Comparison of ENCODE assay signal across 8 cellular contexts in genomic region chr1:41483960-41484844, GRCh38. TPM values are rescaled to one million over a fixed set of nuclear protein-coding genes. Genes with fewer than 3 reads are reported as not detected.
DNase-seq lines count a peak whose midpoint lies in the region; ATAC-seq and TF ChIP-seq lines count a peak whose summit lies in the region.

Gene EDN2, minus strand, starts transcription at chr1:41484683. Its CDS starts 82 bp downstream, at chr1:41484601.

- in situ Hi-C loops in G401 (cut with HindIII; ENCODE audit: low sequenced_read_pairs) = no loop called here

- ATAC-seq in omental fat pad (ENCODE audit: low FRiP score) = peak; percentile 63
- no peak for ATAC-seq in HG02763 (IDR thresholded peaks at IDR 0.05; ENCODE audit: unreplicated experiment)
- no peak for ATAC-seq in HG03457 (IDR thresholded peaks at IDR 0.05; ENCODE audit: unreplicated experiment)
- no peak for ATAC-seq in HG02973 (IDR thresholded peaks at IDR 0.05; ENCODE audit: unreplicated experiment)

- TF ChIP-seq CTCF in cardiac fibroblast (IDR thresholded peaks at IDR 0.05; ENCODE audit: low read depth, low read length) (peak; percentile 5), omental fat pad (IDR thresholded peaks at IDR 0.05) (no peak)

- H3K4me3 ChIP-seq in cardiac fibroblast (replicated peaks in 1 of 2; ENCODE audit: low read depth in 2 of 2, low read length in 2 of 2) = no peak within 1 kb of the TSS

- DNase-seq in G401 (ENCODE audit: low spot score) (peak; percentile 66), NCI-H2081 (lab: John Stamatoyannopoulos, UW) (peak; percentile 83 to 88), cardiac fibroblast (ENCODE audit: low read depth in 2 of 2) (no peak), omental fat pad (ENCODE audit: low spot score) (no peak), putamen (ENCODE audit: low spot score) (no peak)

RNA-seq across cellular contexts. Expression of gene EDN2, which starts in this region (rescaled TPM):
- total RNA-seq in G401 (2014; rRNA removed; shearing (Covaris generic)) = 1.8 and 2.2 TPM in 2 replicates
- total RNA-seq in omental fat pad = not detected

Comparison
In these comparisons a context has a peak if more than half of its experiments do, and no peak if none do; other contexts are left out.
1. Peak in ATAC-seq in omental fat pad; RNA of the gene not detected or under 1 TPM.
2. DNase-seq: peak in G401 (single experiment) and NCI-H2081 (2 of 2); none in cardiac fibroblast (0 of 2), omental fat pad (single experiment) and putamen (single experiment).